18 cellular contexts compared by ENCODE assay signal in genomic region chr12:25286837-25287236, GRCh38.
"Had no signal": no experiment of that assay in that cellular context is flagged by ENCODE, and none has a peak within 500 bp of the region (broad histone marks: within the 10 kb centered on the region; RNA-seq: fewer than 3 reads in every experiment).

No MANE protein-coding gene starts in this region.

- H3K9me3 Mint-ChIP-seq: activated naive CD8-positive, alpha-beta T cell treated with anti-CD3 and anti-CD28 coated beads for 36 hours; nephron had no signal

- DNase-seq: activated CD8-positive, alpha-beta memory T cell treated with anti-CD3 and anti-CD28 coated beads, Interleukin-2, amount 50 U/mL, for 4 hours; activated CD8-positive, alpha-beta T cell treated with anti-CD3 and anti-CD28 coated beads for 36 hours; activated naive CD8-positive, alpha-beta T cell treated with anti-CD3 and anti-CD28 coated beads for 36 hours; amygdala; effector memory CD4-positive, alpha-beta T cell; heart right ventricle; nucleus accumbens; stimulated activated CD4-positive, alpha-beta T cell treated with anti-CD3 and anti-CD28 coated beads, Interleukin-4, amount 100 ng/mL, for 24 hours; stimulated activated naive CD4-positive, alpha-beta T cell; tibial artery; WERI-Rb-1 had no signal

- H3K4me3 ChIP-seq: gastroesophageal sphincter, heart right ventricle, right atrium auricular region, tibial artery had no signal

- H3K27me3 ChIP-seq: gastroesophageal sphincter, heart right ventricle, right atrium auricular region, tibial artery had no signal

- H3K27ac ChIP-seq: heart right ventricle, right atrium auricular region, tibial artery, WERI-Rb-1 had no signal

- H3K36me3 Mint-ChIP-seq: activated naive CD8-positive, alpha-beta T cell treated with anti-CD3 and anti-CD28 coated beads for 36 hours; brain had no signal

- H3K4me3 Mint-ChIP-seq: activated CD8-positive, alpha-beta T cell treated with anti-CD3 and anti-CD28 coated beads for 36 hours; activated naive CD8-positive, alpha-beta T cell treated with anti-CD3 and anti-CD28 coated beads for 36 hours; brain; dendritic cell treated with granulocyte-macrophage colony-stimulating factor and Interleukin-4, amounts not matched to agents 40 ng/mL and 50 ng/mL, for 4 days; nephron; T-helper 1 cell treated with Interleukin-12 subunit alpha and Interleukin-12 subunit beta and Interleukin-4 antibody, amounts not matched to agents 30 μg/mL and 1 μg/mL, for 36 hours had no signal

- H3K4me1 ChIP-seq: right atrium auricular region, tibial artery had no signal

- ATAC-seq: activated CD8-positive, alpha-beta T cell treated with anti-CD3 and anti-CD28 coated beads for 36 hours; gastroesophageal sphincter; heart right ventricle; left lobe of liver had no signal

- H3K27me3 Mint-ChIP-seq: activated CD8-positive, alpha-beta T cell treated with anti-CD3 and anti-CD28 coated beads for 36 hours; activated naive CD8-positive, alpha-beta T cell treated with anti-CD3 and anti-CD28 coated beads for 36 hours; dendritic cell treated with granulocyte-macrophage colony-stimulating factor and Interleukin-4, amounts not matched to agents 40 ng/mL and 50 ng/mL, for 4 days had no signal

- H3K27ac Mint-ChIP-seq: activated CD8-positive, alpha-beta T cell treated with anti-CD3 and anti-CD28 coated beads for 36 hours; activated naive CD8-positive, alpha-beta T cell treated with anti-CD3 and anti-CD28 coated beads for 36 hours; brain; dendritic cell treated with granulocyte-macrophage colony-stimulating factor and Interleukin-4, amounts not matched to agents 40 ng/mL and 50 ng/mL, for 4 days; nephron; T-helper 1 cell treated with Interleukin-12 subunit alpha and Interleukin-12 subunit beta and Interleukin-4 antibody, amounts not matched to agents 30 μg/mL and 1 μg/mL, for 36 hours had no signal

- H3K4me1 Mint-ChIP-seq: brain, nephron had no signal

- H3K9me3 ChIP-seq: right atrium auricular region, tibial artery had no signal

- H3K36me3 ChIP-seq: gastroesophageal sphincter, heart right ventricle, right atrium auricular region, tibial artery, WERI-Rb-1 had no signal
